Comparison of ENCODE assay signal across 1 cellular context in genomic region chr9:126580319-126580718, GRCh38.
TF ChIP-seq lines count a peak whose summit lies in the region.

No MANE protein-coding gene starts in this region.

TF ChIP-seq in HEK293, 187 proteins besides CTCF, POLR2A, EP300 and RAD21 (continued from another document):
- peak; percentile 69; the same call in 1 of the 2 replicates for TF ChIP-seq ZNF560 (tag by site-specific recombination; IDR thresholded peaks at IDR 0.05; ENCODE audit: borderline replicate concordance)
- peak; percentile 58 for TF ChIP-seq ZNF664 (tag by site-specific recombination; IDR thresholded peaks at IDR 0.05)
- TF ChIP-seq ZNF266 (tag by site-specific recombination; IDR thresholded peaks at IDR 0.05; ENCODE audit: low read depth) = 0 out of 2 replicates have a peak, but pooled peaks have one; percentile 24
- peak; percentile 35; the same call in 1 of the 2 replicates for TF ChIP-seq ZNF140 (tag by site-specific recombination; IDR thresholded peaks at IDR 0.05)
- peak; percentile 47 for TF ChIP-seq ZNF510 (tag by site-specific recombination; IDR thresholded peaks at IDR 0.05; ENCODE audit: insufficient replicate concordance)
- TF ChIP-seq ZNF202 (tag by site-specific recombination; IDR thresholded peaks at IDR 0.05; ENCODE audit: borderline replicate concordance) = 0 out of 2 replicates have a peak, but pooled peaks have one; percentile 5
